Comparison of ENCODE assay signal across 1 cellular context in genomic region chr3:186241910-186242821, GRCh38.
A peak's percentile ranks its signal among the peaks of the same experiment; 100 is the strongest.
TF ChIP-seq lines count a peak whose summit lies in the region.

No MANE protein-coding gene starts in this region.

TF ChIP-seq in HepG2, 621 proteins besides CTCF, POLR2A, EP300 and RAD21 (continued from another document and continues in another):
- TF ChIP-seq CCDC6 (CRISPR knock-in tag; IDR thresholded peaks at IDR 0.05) (0 out of 2 replicates have a peak, but pooled peaks have one; percentile 28), SIN3A (IDR thresholded peaks at IDR 0.05; ENCODE audit: borderline replicate concordance, low read depth, low read length) (peak; percentile 85; the same call in 1 of the 2 replicates), CERS6 (CRISPR knock-in tag; IDR thresholded peaks at IDR 0.05) (no peak), MAFG (CRISPR knock-in tag; IDR thresholded peaks at IDR 0.05) (peak; percentile 97), NR2F6 (IDR thresholded peaks at IDR 0.05) (peak; percentile 50; the same call in 1 of the 2 replicates), NR2F6 (CRISPR knock-in tag; IDR thresholded peaks at IDR 0.05) (peak; percentile 83), ZFX (CRISPR knock-in tag; IDR thresholded peaks at IDR 0.05; ENCODE audit: low read depth) (peak; percentile 86), ZBTB43 (CRISPR knock-in tag; conservative IDR thresholded peaks at IDR 0.05) (no peak), ZKSCAN8 (CRISPR knock-in tag; IDR thresholded peaks at IDR 0.05; ENCODE audit: borderline replicate concordance) (peak; percentile 85; the same call in 1 of the 2 replicates), REXO4 (CRISPR knock-in tag; IDR thresholded peaks at IDR 0.05; ENCODE audit: borderline replicate concordance) (no peak), ZKSCAN5 (CRISPR knock-in tag; IDR thresholded peaks at IDR 0.05) (no peak), USF2 (IDR thresholded peaks at IDR 0.05; ENCODE audit: low read depth, low read length) (no peak), USF2 (CRISPR knock-in tag; IDR thresholded peaks at IDR 0.05; ENCODE audit: borderline replicate concordance) (no peak), NR1H2 (CRISPR knock-in tag; IDR thresholded peaks at IDR 0.05; ENCODE audit: borderline replicate concordance, low read depth) (no peak), ELF3 (CRISPR knock-in tag; IDR thresholded peaks at IDR 0.05) (peak; percentile 12; the same call in 1 of the 2 replicates), BCL6 (CRISPR knock-in tag; IDR thresholded peaks at IDR 0.05) (peak; percentile 56; the same call in 1 of the 2 replicates), CEBPG (CRISPR knock-in tag; IDR thresholded peaks at IDR 0.05) (peak; percentile 37; the same call in 1 of the 2 replicates), ZNF850 (CRISPR knock-in tag; conservative IDR thresholded peaks at IDR 0.05) (no peak), BCLAF1 (IDR thresholded peaks at IDR 0.05) (no peak), CSRNP2 (CRISPR knock-in tag; conservative IDR thresholded peaks at IDR 0.05; ENCODE audit: low read depth) (no peak), ZNF230 (CRISPR knock-in tag; IDR thresholded peaks at IDR 0.05) (no peak), MYC (CRISPR knock-in tag; IDR thresholded peaks at IDR 0.05; ENCODE audit: borderline replicate concordance) (peak; percentile 87), MIXL1 (CRISPR knock-in tag; IDR thresholded peaks at IDR 0.05) (peak; percentile 65; the same call in 1 of the 2 replicates), NFE2 (CRISPR knock-in tag; IDR thresholded peaks at IDR 0.05) (peak; percentile 98), ZBTB20 (CRISPR knock-in tag; IDR thresholded peaks at IDR 0.05; ENCODE audit: borderline replicate concordance, low read depth) (peak; percentile 52; the same call in 1 of the 2 replicates), ZNF687 (CRISPR knock-in tag; IDR thresholded peaks at IDR 0.05) (peak; percentile 93), ZGPAT (CRISPR knock-in tag; IDR thresholded peaks at IDR 0.05) (peak; percentile 83), ZMYM4 (CRISPR knock-in tag; IDR thresholded peaks at IDR 0.05) (peak; percentile 56; the same call in 1 of the 2 replicates), ZSCAN9 (CRISPR knock-in tag; IDR thresholded peaks at IDR 0.05; ENCODE audit: borderline replicate concordance) (0 out of 2 replicates have a peak, but pooled peaks have one; percentile 38), KAT7 (CRISPR knock-in tag; IDR thresholded peaks at IDR 0.05; ENCODE audit: borderline replicate concordance) (peak; percentile 69; the same call in 1 of the 2 replicates), CSRNP1 (CRISPR knock-in tag; IDR thresholded peaks at IDR 0.05) (peak; percentile 82), ZC3H4 (CRISPR knock-in tag; IDR thresholded peaks at IDR 0.05; ENCODE audit: borderline replicate concordance) (peak; percentile 74; the same call in 1 of the 2 replicates), ZSCAN25 (CRISPR knock-in tag; IDR thresholded peaks at IDR 0.05) (peak; percentile 86), ZBTB2 (CRISPR knock-in tag; IDR thresholded peaks at IDR 0.05; ENCODE audit: low read depth) (no peak), SMARCE1 (IDR thresholded peaks at IDR 0.05; ENCODE audit: borderline replicate concordance) (no peak), CENPT (CRISPR knock-in tag; IDR thresholded peaks at IDR 0.05; ENCODE audit: low read depth) (no peak), HOMEZ (CRISPR knock-in tag; IDR thresholded peaks at IDR 0.05; ENCODE audit: low read depth) (peak; percentile 58; the same call in 1 of the 2 replicates), IRX3 (CRISPR knock-in tag; IDR thresholded peaks at IDR 0.05; ENCODE audit: borderline replicate concordance, low read depth) (0 out of 2 replicates have a peak, but pooled peaks have one; percentile 33), ZSCAN12 (CRISPR knock-in tag; IDR thresholded peaks at IDR 0.05) (no peak), ZNF331 (CRISPR knock-in tag; IDR thresholded peaks at IDR 0.05) (peak; percentile 41; the same call in 1 of the 2 replicates)
